In the genomic region with DNA sequence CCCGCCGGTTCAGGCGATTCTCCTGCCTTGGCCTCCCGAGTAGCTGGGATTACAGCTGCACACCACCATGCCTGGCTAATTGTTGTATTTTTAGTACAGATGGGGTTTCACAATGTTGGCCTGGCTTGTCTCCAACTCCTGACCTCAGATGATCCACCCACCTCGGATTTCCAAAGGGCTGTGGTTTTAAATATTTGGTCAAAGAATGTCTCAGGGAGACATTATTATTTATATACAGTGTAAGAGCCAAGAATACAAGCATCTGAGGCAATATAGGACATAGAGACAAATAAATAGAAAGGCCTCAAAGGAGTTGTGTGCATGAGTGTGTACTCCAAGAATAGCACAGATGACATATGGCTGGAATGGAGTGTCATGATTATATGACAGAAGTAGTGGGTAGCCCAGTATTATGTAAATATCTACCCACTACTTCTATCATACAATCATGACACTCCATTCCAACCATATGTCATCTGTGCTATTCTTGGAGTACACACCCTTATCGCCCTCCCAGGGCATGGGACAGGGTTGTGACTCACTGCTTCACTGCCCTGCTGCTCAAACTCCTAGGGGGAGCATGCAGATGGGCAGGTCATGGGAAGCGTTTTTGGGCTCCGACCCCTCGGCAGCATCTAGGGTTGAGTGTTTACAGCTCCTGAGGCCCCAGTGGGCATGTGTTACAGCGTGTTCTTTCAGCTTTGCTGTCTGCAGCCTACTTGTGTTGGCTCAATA, we compare ENCODE assay signal across 13 cellular contexts.
DNase-seq lines count a peak whose midpoint lies in the region; ATAC-seq and TF ChIP-seq lines count a peak whose summit lies in the region.
"Had no signal": no experiment of that assay in that cellular context is flagged by ENCODE, and none has a peak within 500 bp of the region (broad histone marks: within the 10 kb centered on the region; RNA-seq: fewer than 3 reads in every experiment).

No MANE protein-coding gene starts in this region.

- WGBS in testis, 2 donors, result 78 to 88% methylated on average over 9 to 10 of the region's 10 CpGs

- H3K4me1 Mint-ChIP-seq in effector memory CD8-positive, alpha-beta T cell (ENCODE audit: low read depth in 2 of 2), result no peaks in the 10 kb centered on the region
- H3K4me1 Mint-ChIP-seq: CD8-positive, alpha-beta memory T cell had no signal

- no peak overlapping the region for H3K4me3 Mint-ChIP-seq in effector memory CD8-positive, alpha-beta T cell
- H3K4me3 Mint-ChIP-seq: CD8-positive, alpha-beta memory T cell; dendritic cell treated with granulocyte-macrophage colony-stimulating factor and Interleukin-4, amounts not matched to agents 40 ng/mL and 50 ng/mL, for 4 days; nephron progenitor cell had no signal

- intact Hi-C loops in testis (cut with DNase I; ENCODE audit: low total_unique reads), result no loop called here

- TF ChIP-seq POLR2A in testis (IDR thresholded peaks at IDR 0.05), result no peak

- peak; percentile 31 for DNase-seq in Daoy (ENCODE audit: low read depth)
- peak; percentile 62 for DNase-seq in NCI-H1694 (lab: John Stamatoyannopoulos, UW)
- DNase-seq in amniotic epithelial cell (ENCODE audit: low read depth), result peak; percentile 97
- DNase-seq in iris pigment epithelial cell (ENCODE audit: low read depth), result peak; percentile 90
- DNase-seq in NCI-H2227 treated with DMSO at 0.1 percent for 48 hours (lab: John Stamatoyannopoulos, UW), result no peak
- no peak for DNase-seq in testis
- no peak for DNase-seq in ecto neural progenitor cell (ENCODE audit: low spot score)
- no peak for DNase-seq in effector memory CD8-positive, alpha-beta T cell
- DNase-seq: CD8-positive, alpha-beta memory T cell; KG1; nephron progenitor cell; stimulated activated CD4-positive, alpha-beta T cell treated with anti-CD3 and anti-CD28 coated beads, Interleukin-4, amount 100 ng/mL, for 1 hour had no signal

- no peak for TF ChIP-seq CTCF in testis (IDR thresholded peaks at IDR 0.05)

- no peak overlapping the region for H3K27ac Mint-ChIP-seq in effector memory CD8-positive, alpha-beta T cell
- H3K27ac Mint-ChIP-seq: CD8-positive, alpha-beta memory T cell; dendritic cell treated with granulocyte-macrophage colony-stimulating factor and Interleukin-4, amounts not matched to agents 40 ng/mL and 50 ng/mL, for 4 days; nephron progenitor cell had no signal

- no peaks in the 10 kb centered on the region for H3K9me3 ChIP-seq in testis

- no peaks in the 10 kb centered on the region for H3K27me3 ChIP-seq in testis

- H3K4me3 ChIP-seq in testis, result no peak overlapping the region

- H3K36me3 ChIP-seq in testis (ENCODE audit: low read depth, missing control alignments), result no peaks in the 10 kb centered on the region

- H3K4me1 ChIP-seq in testis, result no peaks in the 10 kb centered on the region

- ATAC-seq in effector memory CD8-positive, alpha-beta T cell (replicated peaks), result no peak

- H3K9me3 Mint-ChIP-seq in effector memory CD8-positive, alpha-beta T cell, result peaks cover 8% of the 10 kb centered on the region in 2 donors

- H3K27me3 Mint-ChIP-seq in effector memory CD8-positive, alpha-beta T cell, result no peaks in the 10 kb centered on the region
- H3K27me3 Mint-ChIP-seq: CD8-positive, alpha-beta memory T cell; dendritic cell treated with granulocyte-macrophage colony-stimulating factor and Interleukin-4, amounts not matched to agents 40 ng/mL and 50 ng/mL, for 4 days had no signal

- H3K36me3 Mint-ChIP-seq in effector memory CD8-positive, alpha-beta T cell (ENCODE audit: insufficient read depth), result no peaks in the 10 kb centered on the region
- H3K36me3 Mint-ChIP-seq: CD8-positive, alpha-beta memory T cell had no signal

- no peak overlapping the region for H3K27ac ChIP-seq in testis

Comparison
In these comparisons a context has a peak if more than half of its experiments do, and no peak if none do; other contexts are left out.
1. DNase-seq: peak in Daoy (single experiment), NCI-H1694 (single experiment), amniotic epithelial cell (single experiment) and iris pigment epithelial cell (single experiment); none in NCI-H2227 treated with DMSO at 0.1 percent for 48 hours (single experiment), testis (single experiment), ecto neural progenitor cell (single experiment) and effector memory CD8-positive, alpha-beta T cell (0 of 3).